In the genomic region with DNA sequence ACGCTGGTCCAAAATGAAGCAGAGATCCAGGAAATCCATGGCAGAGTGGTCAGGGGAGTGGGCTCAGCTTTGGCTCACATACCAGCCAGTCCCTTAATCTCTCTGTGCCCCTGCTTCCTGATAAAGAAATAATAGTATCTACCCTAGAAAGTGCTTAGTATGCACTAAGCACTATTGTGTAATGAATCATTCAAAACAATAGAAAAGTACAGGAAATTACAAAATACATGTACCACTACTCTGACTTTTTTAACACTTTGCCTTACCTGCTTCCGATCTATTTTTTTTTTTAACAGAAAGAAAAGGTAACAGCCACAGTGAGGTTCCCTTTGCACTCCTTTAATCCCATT, we compare ENCODE assay signal across 24 cellular contexts. TPM values are rescaled to one million over a fixed set of nuclear protein-coding genes. Genes with fewer than 3 reads are reported as not detected.
DNase-seq lines count a peak whose midpoint lies in the region; ATAC-seq, FAIRE-seq and TF ChIP-seq lines count a peak whose summit lies in the region.
"Had no signal": no experiment of that assay in that cellular context is flagged by ENCODE, and none has a peak within 500 bp of the region (broad histone marks: within the 10 kb centered on the region; RNA-seq: fewer than 3 reads in every experiment).

No MANE protein-coding gene starts in this region.

- no TSS peak for BruUV-seq in IMR-90 (replicated peaks; lab: Mats Ljungman, UMichigan)

- POLR2A ChIA-PET in A549 (lab: Yijun Ruan, JAX): no interaction called here
- POLR2A ChIA-PET in IMR-90 (lab: Charles Lee; ENCODE audit: unreplicated experiment): no interaction called here

- no peak for TF ChIP-seq RAD21 in A549 (conservative IDR thresholded peaks at IDR 0.05 in 1 of 2, IDR thresholded peaks at IDR 0.05 in 1 of 2)
- TF ChIP-seq RAD21 in IMR-90 (IDR thresholded peaks at IDR 0.05; ENCODE audit: low read length): no peak

- no peak overlapping the region for H3K4ac ChIP-seq in IMR-90 (ENCODE audit: low read depth, low read length)

- H3K36me3 Mint-ChIP-seq in memory B cell: peaks cover 42% of the 10 kb centered on the region

- H4K5ac ChIP-seq in IMR-90 (ENCODE audit: low read depth, low read length): no peak overlapping the region

- no peak overlapping the region for H3K23ac ChIP-seq in IMR-90 (ENCODE audit: low read depth, low read length)

- 93% methylated on average over 2 of the region's 2 CpGs for WGBS in A549 (ENCODE audit: missing lambda C conversion rate)
- WGBS in IMR-90 (ENCODE audit: extremely low coverage in 2 of 2, insufficient read length in 1 of 2), 2 experiments: 60% methylated on average over 1 of the region's 2 CpGs; no CpG with 5 or more reads in 1 of the 2 experiments
- 89 to 92% (median 89%) methylated on average over 2 of the region's 2 CpGs for WGBS in ovary, 3 donors

- H3K4me1 Mint-ChIP-seq in memory B cell: peaks cover 70% of the 10 kb centered on the region

- H3K4me1 ChIP-seq in A549: no peaks in the 10 kb centered on the region
- peaks cover 2% of the 10 kb centered on the region; the same call in 1 of the 2 replicates for H3K4me1 ChIP-seq in IMR-90 (ENCODE audit: control insufficient read depth, insufficient read depth, low read length)
- peaks cover 20% of the 10 kb centered on the region for H3K4me1 ChIP-seq in ovary (ENCODE audit: insufficient read depth)

- intact Hi-C loops in IMR-90 (cut with micrococcal nuclease) (no loop called here), ovary (cut with DNase I) (no loop called here)

- H3K27ac ChIP-seq in A549: no peak overlapping the region
- H3K27ac ChIP-seq in IMR-90 (ENCODE audit: insufficient read depth, low read length): no peak overlapping the region
- no peak overlapping the region for H3K27ac ChIP-seq in ovary
- H3K27ac ChIP-seq: GM23248, SK-N-MC had no signal

- no peak overlapping the region for H3K9ac ChIP-seq in IMR-90 (ENCODE audit: low read depth, low read length)
- H3K9ac ChIP-seq: GM23248 had no signal

- no peak for DNase-seq in A549 (ENCODE audit: low read depth in 1 of 2, low spot score in 1 of 2)
- no peak for DNase-seq in IMR-90
- peak; percentile 44 for DNase-seq in dermis blood vessel endothelial cell
- DNase-seq in memory B cell (ENCODE audit: low spot score in 2 of 2): no peak
- DNase-seq in SHP77 treated with DMSO at 0.1 percent for 48 hours (lab: John Stamatoyannopoulos, UW): no peak
- DNase-seq in ovary: no peak
- DNase-seq: CD4-positive, alpha-beta T cell; COR-L47; DMS79; GM23248; H9; HFFc6; MM.1S; NCI-H1105; NCI-H146; NCI-H2029; NCI-H2171 treated with DMSO at 0.1 percent for 48 hours; NCI-H524 treated with DMSO at 0.1 percent for 48 hours; NCI-H82; PC-3; Right ventricle myocardium superior had no signal

- TF ChIP-seq POLR2A in A549 (IDR thresholded peaks at IDR 0.05; ENCODE audit: low read length) (no peak), IMR-90 (IDR thresholded peaks at IDR 0.05; ENCODE audit: low read depth, low read length) (no peak), ovary (IDR thresholded peaks at IDR 0.05) (no peak)

- FAIRE-seq in A549 (lab: Jason Lieb, UNC): no peak
- FAIRE-seq: K562 had no signal

- H2BK15ac ChIP-seq in IMR-90 (ENCODE audit: low read depth, low read length): no peak overlapping the region

- 0 out of 2 replicates have a peak, but pooled peaks cover 2% of the 10 kb centered on the region for H3K9me1 ChIP-seq in IMR-90 (ENCODE audit: insufficient read depth, low read length)

- no peaks in the 10 kb centered on the region for H3K27me3 ChIP-seq in IMR-90 (ENCODE audit: control insufficient read depth, insufficient read depth, low read length)
- H3K27me3 ChIP-seq in ovary: no peaks in the 10 kb centered on the region

- H3K4me2 ChIP-seq in A549 (no peak overlapping the region), IMR-90 (ENCODE audit: low read depth, low read length) (no peak overlapping the region)

- H2BK5ac ChIP-seq in IMR-90 (ENCODE audit: low read depth, low read length, poor library complexity, severe bottlenecking): no peak overlapping the region

- H3K36me3 ChIP-seq in IMR-90 (ENCODE audit: control insufficient read depth, insufficient read depth, low read length) (no peaks in the 10 kb centered on the region), ovary (no peaks in the 10 kb centered on the region)

- H2BK20ac ChIP-seq in IMR-90 (ENCODE audit: low read depth, low read length): no peak overlapping the region

- H3K14ac ChIP-seq in IMR-90 (replicated peaks; ENCODE audit: low read depth, low read length): no peak overlapping the region

- H3K79me1 ChIP-seq in IMR-90 (ENCODE audit: low read depth in 1 of 2, low read length in 2 of 2): peaks cover 16 to 22% of the 10 kb centered on the region in 2 experiments

- dilution Hi-C loops in IMR-90 (cut with HindIII; ENCODE audit: low sequenced_read_pairs, unreplicated experiment): no loop called here

- H2AK5ac ChIP-seq in IMR-90 (ENCODE audit: low read depth, low read length): no peak overlapping the region

- H3K18ac ChIP-seq in IMR-90 (ENCODE audit: low read depth, low read length): no peak overlapping the region

- H3K4me3 ChIP-seq in A549: no peak overlapping the region
- no peak overlapping the region for H3K4me3 ChIP-seq in IMR-90 (ENCODE audit: insufficient read depth, low read depth, low read length)
- no peak overlapping the region for H3K4me3 ChIP-seq in ovary
- H3K4me3 ChIP-seq: GM23248, K562, SK-N-MC had no signal

- in situ Hi-C loops in IMR-90 (cut with MboI; ENCODE audit: low sequenced_read_pairs): no loop called here

- H4K91ac ChIP-seq in IMR-90 (ENCODE audit: insufficient read depth, low read depth, low read length): no peak overlapping the region

- H2BK120ac ChIP-seq in IMR-90 (ENCODE audit: low read depth, low read length): no peak overlapping the region

- H2AK9ac ChIP-seq in IMR-90 (replicated peaks; ENCODE audit: low read depth, low read length, poor library complexity): no peak overlapping the region

- H3K9me3 Mint-ChIP-seq in memory B cell: no peaks in the 10 kb centered on the region
- H3K9me3 Mint-ChIP-seq: CD4-positive, alpha-beta T cell; HFFc6 had no signal

- TF ChIP-seq EP300 in A549 (IDR thresholded peaks at IDR 0.05) (no peak), ovary (IDR thresholded peaks at IDR 0.05) (no peak)

- no peak overlapping the region for H2AFZ ChIP-seq in IMR-90 (replicated peaks; ENCODE audit: low read length, poor library complexity)
- H2AFZ ChIP-seq: GM23248 had no signal

- ATAC-seq in A549 (no peak), IMR-90 (ENCODE audit: low read depth) (no peak), memory B cell (ENCODE audit: low read depth) (no peak), GM21717 (IDR thresholded peaks at IDR 0.05; ENCODE audit: unreplicated experiment) (no peak)
- ATAC-seq: K562, PC-3 had no signal

- H3K56ac ChIP-seq in IMR-90 (ENCODE audit: extremely low read depth, insufficient read depth, low read length): no peak overlapping the region

- peak overlapping the region; percentile 77 for H3K27ac Mint-ChIP-seq in memory B cell
- H3K27ac Mint-ChIP-seq: CD4-positive, alpha-beta T cell; H9; HFFc6 had no signal

- CTCF ChIA-PET in A549 (lab: Yijun Ruan, JAX) (no interaction called here), IMR-90 (lab: Yijun Ruan, JAX) (no interaction called here)

- no peaks in the 10 kb centered on the region; the same call in 1 of the 2 replicates for H4K20me1 ChIP-seq in IMR-90 (ENCODE audit: insufficient read depth, low read length)

- no peaks in the 10 kb centered on the region for H3K27me3 Mint-ChIP-seq in memory B cell

- no peak overlapping the region for H4K8ac ChIP-seq in IMR-90 (ENCODE audit: low read depth in 2 of 2, low read length in 2 of 2)

- H3K4me3 Mint-ChIP-seq in memory B cell: no peak overlapping the region
- H3K4me3 Mint-ChIP-seq: CD4-positive, alpha-beta T cell; H9; HFFc6 had no signal

- H3K9me3 ChIP-seq in A549 (no peaks in the 10 kb centered on the region), IMR-90 (ENCODE audit: control insufficient read depth, insufficient read depth, low read length) (no peaks in the 10 kb centered on the region; the same call in 1 of the 2 replicates), ovary (no peaks in the 10 kb centered on the region)

- TF ChIP-seq CTCF in A549 (IDR thresholded peaks at IDR 0.05) (no peak), IMR-90 (conservative IDR thresholded peaks at IDR 0.05; ENCODE audit: low read depth, low read length) (no peak), ovary (IDR thresholded peaks at IDR 0.05) (no peak)

TF ChIP-seq in A549, 52 proteins besides CTCF, POLR2A, EP300 and RAD21:
- TF ChIP-seq SMC3 (IDR thresholded peaks at IDR 0.05): no peak
- peak; percentile 48 for TF ChIP-seq MAFK (IDR thresholded peaks at IDR 0.05; ENCODE audit: partially characterized antibody)

TF ChIP-seq in IMR-90, 13 proteins besides CTCF, POLR2A, EP300 and RAD21:
- peak; percentile 32; the same call in 1 of the 2 replicates for TF ChIP-seq MAFK (IDR thresholded peaks at IDR 0.05; ENCODE audit: low read depth, low read length)
- no peak for TF ChIP-seq SMC3 (IDR thresholded peaks at IDR 0.05; ENCODE audit: low read depth, low read length)
- TF ChIP-seq CEBPB (IDR thresholded peaks at IDR 0.05; ENCODE audit: low read depth, low read length): 0 out of 2 replicates have a peak, but pooled peaks have one; percentile 5
- TF ChIP-seq BHLHE40 (IDR thresholded peaks at IDR 0.05; ENCODE audit: low read depth, low read length): no peak
TF ChIP-seq in IMR-90: peak in this region for 2.

RNA-seq across cellular contexts. Expression of a gene that starts 49.9 kb away (rescaled TPM):
- 11.8 and 12.2 TPM in 2 replicates for polyA plus RNA-seq in A549 (2011; rRNA removed)
- 3.3 and 3.9 TPM in 2 replicates for polyA plus RNA-seq in A549 (2012; cell fraction: cytosol; rRNA removed)
- 3.1 and 3.4 TPM in 2 replicates for polyA plus RNA-seq in A549 (2012; cell fraction: nucleus; rRNA removed)
- polyA plus RNA-seq in A549 (2017; fragmentation: RNase III; extraction: RNeasy Plus Mini Kit Qiagen cat#74134 plus additional on column Dnase treatment): 5.0 to 5.6 TPM (median 5.4 TPM) in 3 replicates
- 19.6 and 20.0 TPM in 2 replicates for polyA minus RNA-seq in A549 (2011; rRNA and poly(A)+ RNA removed)
- total RNA-seq in IMR-90 (2012; rRNA removed): 15.2 and 16.9 TPM in 2 replicates
- 10.4 and 11.7 TPM in 2 replicates for polyA plus RNA-seq in IMR-90 (2012; rRNA removed)
- polyA plus RNA-seq in IMR-90 (2012; cell fraction: cytosol; rRNA removed): 5.9 and 6.3 TPM in 2 replicates
- 5.8 and 7.3 TPM in 2 replicates for polyA plus RNA-seq in IMR-90 (2012; cell fraction: nucleus; rRNA removed; ENCODE audit: low replicate concordance)
- 76.6 and 83.4 TPM in 2 replicates for total RNA-seq in dermis blood vessel endothelial cell
- total RNA-seq in ovary: 10 to 100 TPM; 14.9 to 28.8 (median 21.4) TPM
- polyA plus RNA-seq in ovary: 10 to 100 TPM; 13.2 to 24.0 TPM
- polyA plus RNA-seq: K562 had no signal
